1 cellular context compared by ENCODE assay signal in the genomic region with DNA sequence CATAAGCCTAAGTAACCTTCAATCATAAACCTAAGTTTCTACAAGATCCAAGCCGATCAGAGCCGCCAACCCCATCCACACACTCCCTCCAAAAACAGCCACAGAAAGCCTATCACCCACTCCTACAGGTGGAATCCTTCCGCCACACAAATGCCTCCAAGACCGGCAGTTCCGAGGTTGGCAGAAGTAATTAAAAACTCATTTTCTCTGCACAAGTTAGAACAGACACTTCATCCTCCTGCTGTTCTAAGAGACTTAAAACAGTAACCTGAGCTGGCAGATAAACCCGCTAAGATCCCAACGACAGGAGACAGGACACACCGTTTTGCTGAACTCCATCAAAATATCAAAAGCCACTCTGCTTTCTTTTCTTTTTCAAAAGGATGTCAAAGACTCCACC.
TF ChIP-seq lines count a peak whose summit lies in the region.

No MANE protein-coding gene starts in this region.

TF ChIP-seq in HepG2, 621 proteins besides CTCF, POLR2A, EP300 and RAD21 (continued from another document):
- TF ChIP-seq RCOR2 (CRISPR knock-in tag; IDR thresholded peaks at IDR 0.05) (no peak), ZFP62 (CRISPR knock-in tag; IDR thresholded peaks at IDR 0.05) (no peak), SUZ12 (IDR thresholded peaks at IDR 0.05; ENCODE audit: low read depth, low read length) (no peak), MYNN (CRISPR knock-in tag; IDR thresholded peaks at IDR 0.05; ENCODE audit: low read depth) (no peak), ATF7-NPFF (CRISPR knock-in tag; IDR thresholded peaks at IDR 0.05; ENCODE audit: low read depth) (no peak), TRIM24 (CRISPR knock-in tag; IDR thresholded peaks at IDR 0.05) (no peak)
- TF ChIP-seq, protein P1, sequence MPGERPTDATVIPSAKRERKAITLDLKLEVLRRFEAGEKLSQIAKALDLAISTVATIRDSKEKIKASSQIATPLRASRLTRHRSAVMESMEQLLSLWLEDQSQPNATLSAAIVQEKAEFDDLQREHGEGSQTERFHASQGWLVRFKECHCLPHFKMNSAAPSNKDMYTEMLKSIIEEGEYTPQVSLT (CRISPR knock-in tag; IDR thresholded peaks at IDR 0.05; ENCODE audit: borderline replicate concordance, low read depth): no peak
- TF ChIP-seq, protein P2, sequence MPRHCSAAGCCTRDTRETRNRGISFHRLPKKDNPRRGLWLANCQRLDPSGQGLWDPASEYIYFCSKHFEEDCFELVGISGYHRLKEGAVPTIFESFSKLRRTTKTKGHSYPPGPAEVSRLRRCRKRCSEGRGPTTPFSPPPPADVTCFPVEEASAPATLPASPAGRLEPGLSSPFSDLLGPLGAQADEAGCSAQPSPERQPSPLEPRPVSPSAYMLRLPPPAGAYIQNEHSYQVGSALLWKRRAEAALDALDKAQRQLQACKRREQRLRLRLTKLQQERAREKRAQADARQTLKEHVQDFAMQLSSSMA (CRISPR knock-in tag; IDR thresholded peaks at IDR 0.05): no peak
- TF ChIP-seq, protein P3, sequence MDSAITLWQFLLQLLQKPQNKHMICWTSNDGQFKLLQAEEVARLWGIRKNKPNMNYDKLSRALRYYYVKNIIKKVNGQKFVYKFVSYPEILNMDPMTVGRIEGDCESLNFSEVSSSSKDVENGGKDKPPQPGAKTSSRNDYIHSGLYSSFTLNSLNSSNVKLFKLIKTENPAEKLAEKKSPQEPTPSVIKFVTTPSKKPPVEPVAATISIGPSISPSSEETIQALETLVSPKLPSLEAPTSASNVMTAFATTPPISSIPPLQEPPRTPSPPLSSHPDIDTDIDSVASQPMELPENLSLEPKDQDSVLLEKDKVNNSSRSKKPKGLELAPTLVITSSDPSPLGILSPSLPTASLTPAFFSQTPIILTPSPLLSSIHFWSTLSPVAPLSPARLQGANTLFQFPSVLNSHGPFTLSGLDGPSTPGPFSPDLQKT (CRISPR knock-in tag; IDR thresholded peaks at IDR 0.05; ENCODE audit: borderline replicate concordance): no peak
TF ChIP-seq in HepG2: peak in this region for 0.
